ENCODE assay signal across 14 cellular contexts in genomic region chr7:90625051-90625450, GRCh38. TPM values are rescaled to one million over a fixed set of nuclear protein-coding genes. Genes with fewer than 3 reads are reported as not detected.
DNase-seq lines count a peak whose midpoint lies in the region; ATAC-seq and TF ChIP-seq lines count a peak whose summit lies in the region.
"Had no signal": no experiment of that assay in that cellular context is flagged by ENCODE, and none has a peak within 500 bp of the region (broad histone marks: within the 10 kb centered on the region; RNA-seq: fewer than 3 reads in every experiment).

No MANE protein-coding gene starts in this region.

- CTCF ChIA-PET in SK-N-SH (lab: Yijun Ruan, JAX), result interaction anchor here (1.1 to 4.9 kb wide), 7 partner anchors 19 to 410 kb away, joined by 3 to 32 read pairs (median 7); partner anchors contain the start of gene CDK14

- TF ChIP-seq RAD21 in SK-N-SH (IDR thresholded peaks at IDR 0.05; ENCODE audit: low read length), result no peak

- H3K27ac ChIP-seq in GM23338 (ENCODE audit: low read depth) (no peak overlapping the region), SK-N-SH (ENCODE audit: low read depth in 2 of 2, low read length in 1 of 2) (peak overlapping the region; percentile 1 to 60; a peak in 3 of 4 replicates), epithelial cell of prostate (peak overlapping the region; percentile 54), neuronal stem cell (replicated peaks; ENCODE audit: low read length) (peak overlapping the region; percentile 80), esophagus squamous epithelium (no peak overlapping the region)

- H3F3A ChIP-seq in GM23338 (replicated peaks; ENCODE audit: low read depth), result no peaks in the 10 kb centered on the region
- peaks cover 19% of the 10 kb centered on the region for H3F3A ChIP-seq in SK-N-SH (replicated peaks; ENCODE audit: insufficient read depth)

- DNase-seq in GM23338 (ENCODE audit: low spot score), result no peak
- no peak for DNase-seq in SK-N-SH
- DNase-seq in epithelial cell of prostate (ENCODE audit: low read depth, low spot score), result no peak
- DNase-seq in neuronal stem cell (ENCODE audit: low spot score), result no peak
- no peak for DNase-seq in COLO668 (lab: John Stamatoyannopoulos, UW; ENCODE audit: unreplicated experiment)
- DNase-seq in esophagus squamous epithelium (lab: John Stamatoyannopoulos, UW), result no peak
- DNase-seq in HPDE6-E6E7 (ENCODE audit: extremely low spot score), result no peak
- DNase-seq: activated naive CD4-positive, alpha-beta T cell treated with Interleukin-2 at 50 U/mL for 16 hours; central memory CD4-positive, alpha-beta T cell; erythroblast; NCI-H2081 treated with DMSO at 0.1 percent for 48 hours; stimulated activated CD4-positive, alpha-beta T cell treated with anti-CD3 and anti-CD28 coated beads, Interleukin-4, amount 100 ng/mL, for 4 hours; stimulated activated naive CD4-positive, alpha-beta T cell had no signal

- no peak overlapping the region for H4K8ac ChIP-seq in neuronal stem cell (ENCODE audit: low read depth, low read length)

- H4K20me1 ChIP-seq in GM23338 (replicated peaks; ENCODE audit: insufficient read depth), result no peaks in the 10 kb centered on the region
- peaks cover 35% of the 10 kb centered on the region for H4K20me1 ChIP-seq in SK-N-SH (ENCODE audit: insufficient read depth)

- H3K9ac ChIP-seq in SK-N-SH (no peak overlapping the region), neuronal stem cell (ENCODE audit: low read depth, low read length, poor library complexity) (no peak overlapping the region)
- H3K9ac ChIP-seq: BLaER1 treated with 17β-estradiol and CSF1 and Interleukin-3, amounts not matched to agents 10 nM and 100 nM had no signal

- H2BK15ac ChIP-seq in neuronal stem cell (ENCODE audit: low read length), result no peak overlapping the region

- H2AFZ ChIP-seq in GM23338 (no peak overlapping the region), SK-N-SH (ENCODE audit: low read depth) (no peak overlapping the region), neuronal stem cell (ENCODE audit: low read length) (no peak overlapping the region)

- H3K4me3 ChIP-seq in GM23338, result no peak overlapping the region
- H3K4me3 ChIP-seq in SK-N-SH (ENCODE audit: low read depth in 2 of 2, low read length in 1 of 2), result no peak overlapping the region
- no peak overlapping the region for H3K4me3 ChIP-seq in neuronal stem cell (ENCODE audit: low read length in 2 of 2)
- no peak overlapping the region for H3K4me3 ChIP-seq in esophagus squamous epithelium
- H3K4me3 ChIP-seq: BLaER1 treated with 17β-estradiol and CSF1 and Interleukin-3, amounts not matched to agents 10 nM and 100 nM had no signal

- no peak overlapping the region for H3K27ac Mint-ChIP-seq in GM23338

- no peak overlapping the region for H2BK5ac ChIP-seq in neuronal stem cell (ENCODE audit: low read length)

- H3K27me3 ChIP-seq in GM23338 (ENCODE audit: insufficient read depth) (peaks cover 9% of the 10 kb centered on the region; the same call in 1 of the 2 replicates), SK-N-SH (ENCODE audit: insufficient read depth) (no peaks in the 10 kb centered on the region), neuronal stem cell (ENCODE audit: control insufficient read depth in 3 of 3, insufficient read depth in 3 of 3, low read depth in 1 of 3, low read length in 3 of 3) (no peaks in the 10 kb centered on the region), esophagus squamous epithelium (no peaks in the 10 kb centered on the region)
- H3K27me3 ChIP-seq: BLaER1 treated with 17β-estradiol and CSF1 and Interleukin-3, amounts not matched to agents 10 nM and 100 nM had no signal

- ATAC-seq in GM23338, result no peak

- 0 out of 3 replicates have a peak, but pooled peaks cover 4% of the 10 kb centered on the region for H3K36me3 Mint-ChIP-seq in GM23338 (ENCODE audit: low read depth)

- H3K9me3 ChIP-seq in SK-N-SH, result no peaks in the 10 kb centered on the region
- no peaks in the 10 kb centered on the region for H3K9me3 ChIP-seq in neuronal stem cell (replicated peaks in 1 of 2; ENCODE audit: control insufficient read depth in 2 of 2, insufficient read depth in 1 of 2, low read depth in 1 of 2, low read length in 2 of 2)
- no peaks in the 10 kb centered on the region for H3K9me3 ChIP-seq in esophagus squamous epithelium

- peaks cover 70% of the 10 kb centered on the region for H3K4me1 Mint-ChIP-seq in GM23338

- WGBS in SK-N-SH (ENCODE audit: low lambda C conversion rate), result 76% methylated on average over 5 of the region's 5 CpGs
- no CpG with 5 or more reads among the region's 5 CpGs for WGBS in neuronal stem cell (ENCODE audit: extremely low coverage in 2 of 2, insufficient read length in 2 of 2, insufficient replicate concordance in 1 of 2), 2 donors
- WGBS in esophagus squamous epithelium, 2 donors, result 66 to 73% methylated on average over 5 of the region's 5 CpGs

- H3K4ac ChIP-seq in neuronal stem cell (ENCODE audit: low read length), result no peak overlapping the region

- H4K91ac ChIP-seq in neuronal stem cell (ENCODE audit: low read depth, low read length, poor library complexity), result no peak overlapping the region

- H3K4me1 ChIP-seq in GM23338 (ENCODE audit: insufficient read depth), result peaks cover 67% of the 10 kb centered on the region
- H3K4me1 ChIP-seq in SK-N-SH (ENCODE audit: control insufficient read depth in 1 of 2, insufficient read depth in 2 of 2, low read depth in 1 of 2, low read length in 1 of 2), result peaks cover 12 to 44% of the 10 kb centered on the region in 2 experiments
- H3K4me1 ChIP-seq in neuronal stem cell (ENCODE audit: control insufficient read depth in 2 of 2, insufficient read depth in 1 of 2, low read depth in 1 of 2, low read length in 2 of 2), result peaks cover 10 to 27% of the 10 kb centered on the region in 2 donors
- peaks cover 0 to 16% (median 5%) of the 10 kb centered on the region in 3 donors for H3K4me1 ChIP-seq in esophagus squamous epithelium

- TF ChIP-seq EP300 in SK-N-SH (IDR thresholded peaks at IDR 0.05; ENCODE audit: borderline replicate concordance in 1 of 2, low read depth in 1 of 2, low read length in 1 of 2), result no peak

- peaks cover 15% of the 10 kb centered on the region for H3K79me2 ChIP-seq in GM23338 (replicated peaks; ENCODE audit: insufficient read depth)
- peaks cover 95% of the 10 kb centered on the region for H3K79me2 ChIP-seq in SK-N-SH (ENCODE audit: insufficient read depth)

- no peak for TF ChIP-seq CTCF in GM23338 (conservative IDR thresholded peaks at IDR 0.05; ENCODE audit: low read depth in 2 of 2)
- TF ChIP-seq CTCF in SK-N-SH (IDR thresholded peaks at IDR 0.05), result no peak
- no peak for TF ChIP-seq CTCF in esophagus squamous epithelium (IDR thresholded peaks at IDR 0.05)

- POLR2A ChIA-PET in SK-N-SH (lab: Yijun Ruan, JAX), result no interaction called here

- peaks cover 5% of the 10 kb centered on the region for H3K79me1 ChIP-seq in neuronal stem cell (ENCODE audit: low read depth, low read length)

- H3K36me3 ChIP-seq in GM23338 (ENCODE audit: insufficient read depth) (no peaks in the 10 kb centered on the region), SK-N-SH (replicated peaks in 1 of 2; ENCODE audit: control insufficient read depth in 1 of 2, insufficient read depth in 2 of 2, low read length in 1 of 2) (peaks cover 0 to 3% of the 10 kb centered on the region in 2 experiments), neuronal stem cell (replicated peaks in 1 of 2; ENCODE audit: control insufficient read depth in 2 of 2, insufficient read depth in 2 of 2, low read length in 2 of 2) (peaks cover 0 to 4% of the 10 kb centered on the region in 2 donors), esophagus squamous epithelium (no peaks in the 10 kb centered on the region)

- no peak overlapping the region for H2BK12ac ChIP-seq in neuronal stem cell (ENCODE audit: low read length)

- no peak overlapping the region for H3K14ac ChIP-seq in neuronal stem cell (ENCODE audit: low read length)

- peaks cover 4% of the 10 kb centered on the region for H3K27me3 Mint-ChIP-seq in GM23338 (ENCODE audit: insufficient read depth, low read depth, poor library complexity)

- H3K4me2 ChIP-seq in GM23338 (peak overlapping the region; percentile 36), SK-N-SH (peak overlapping the region; percentile 70), neuronal stem cell (ENCODE audit: insufficient read depth, low read length, poor library complexity, severe bottlenecking) (no peak overlapping the region)

- H3K23ac ChIP-seq in neuronal stem cell (ENCODE audit: low read depth, low read length, poor library complexity), result no peak overlapping the region

- peak overlapping the region; percentile 20 for H2AK5ac ChIP-seq in neuronal stem cell (ENCODE audit: low read depth, low read length)

- H3K9me3 Mint-ChIP-seq in GM23338, result no peaks in the 10 kb centered on the region

- H2BK120ac ChIP-seq in neuronal stem cell (ENCODE audit: low read depth, low read length), result no peak overlapping the region

- H3K9me2 ChIP-seq in GM23338 (ENCODE audit: insufficient read depth), result no peaks in the 10 kb centered on the region
- no peaks in the 10 kb centered on the region for H3K9me2 ChIP-seq in SK-N-SH

- no peak for TF ChIP-seq POLR2A in esophagus squamous epithelium (IDR thresholded peaks at IDR 0.05)

- H3K18ac ChIP-seq in neuronal stem cell (ENCODE audit: low read length), result peak overlapping the region; percentile 77

- no peak overlapping the region for H3K4me3 Mint-ChIP-seq in GM23338

- intact Hi-C loops in esophagus squamous epithelium (cut with DNase I), result loop anchor here (10.0 kb wide), 1 partner anchor 170 kb away; no protein-coding TSS in a partner anchor

TF ChIP-seq in GM23338, 12 proteins besides CTCF, POLR2A, EP300 and RAD21 (continues in another document):
- TF ChIP-seq ZNF331 (CRISPR knock-in tag; IDR thresholded peaks at IDR 0.05; ENCODE audit: low read depth) (no peak), POLR2AphosphoS5 (IDR thresholded peaks at IDR 0.05; ENCODE audit: low read depth) (no peak), STAT1 (IDR thresholded peaks at IDR 0.05; ENCODE audit: unreplicated experiment) (no peak), EZH2 (IDR thresholded peaks at IDR 0.05; ENCODE audit: low read depth, unreplicated experiment) (no peak), NANOG (IDR thresholded peaks at IDR 0.05; ENCODE audit: borderline replicate concordance) (no peak)

TF ChIP-seq in SK-N-SH, 30 proteins besides CTCF, POLR2A, EP300 and RAD21 (continues in another document):
- no peak for TF ChIP-seq SMC3 (IDR thresholded peaks at IDR 0.05; ENCODE audit: low read depth, low read length)
- no peak for TF ChIP-seq GATA2 (CRISPR knock-in tag; IDR thresholded peaks at IDR 0.05)
- no peak for TF ChIP-seq CHD2 (IDR thresholded peaks at IDR 0.05; ENCODE audit: low read length, partially characterized antibody)
- no peak for TF ChIP-seq RXRA (IDR thresholded peaks at IDR 0.05; ENCODE audit: borderline replicate concordance, low read depth)
- TF ChIP-seq FOSL2 (IDR thresholded peaks at IDR 0.05; ENCODE audit: borderline replicate concordance, low read depth), result no peak

RNA-seq across cellular contexts. Expression of gene CDK14, which starts 28.9 kb away (rescaled TPM):
- total RNA-seq in GM23338 (2014; rRNA removed; shearing (Covaris generic)), result 24.0 and 25.9 TPM in 2 replicates
- polyA plus RNA-seq in GM23338 (2016; fragmentation: Nextera tagmentation; extraction: Ambion mirVana) (10.1 and 11.2 TPM in 2 replicates), SK-N-SH (2012; rRNA removed) (13.9 and 15.6 TPM in 2 replicates)
- polyA plus RNA-seq in SK-N-SH (2012; cell fraction: cytosol; rRNA removed), result 21.5 and 23.1 TPM in 2 replicates
- 7.3 and 13.4 TPM in 2 replicates for polyA plus RNA-seq in SK-N-SH (2012; cell fraction: nucleus; rRNA removed)
- 25.6 TPM for polyA plus RNA-seq in neuronal stem cell (2013, experiment 1 of 2)
- polyA plus RNA-seq in neuronal stem cell (2013, experiment 2 of 2), result 26.9 TPM
- 1 to 10 TPM in 2 of 4 donors, under 1 TPM in 2; 0.38 to 3.6 (median 1.3) TPM for total RNA-seq in esophagus squamous epithelium

Comparison
In these comparisons a context has a peak if more than half of its experiments do, and no peak if none do; other contexts are left out.
1. H3K27ac ChIP-seq: peak in SK-N-SH (2 of 2), epithelial cell of prostate (single experiment) and neuronal stem cell (single experiment); none in GM23338 (single experiment) and esophagus squamous epithelium (0 of 4).